Comparison of ENCODE assay signal across 17 cellular contexts in the genomic region with DNA sequence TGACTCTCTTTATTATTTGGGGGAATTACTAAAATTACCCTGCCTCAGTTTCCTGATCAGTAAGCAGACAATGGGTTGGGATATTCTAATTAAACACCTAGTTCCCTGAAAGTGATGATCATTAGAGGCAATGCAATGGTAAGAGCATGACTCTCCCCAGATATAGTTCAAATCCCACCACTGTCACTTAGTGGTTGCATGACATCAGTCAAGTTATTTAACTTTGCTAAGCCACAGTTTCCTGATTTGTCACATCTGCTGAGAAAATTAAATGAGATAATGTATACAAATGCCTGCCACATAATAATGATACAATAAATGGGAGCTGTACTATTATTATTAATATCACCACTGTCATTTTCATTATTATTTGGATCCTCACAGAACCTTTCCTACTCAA. TPM values are rescaled to one million over a fixed set of nuclear protein-coding genes. Genes with fewer than 3 reads are reported as not detected.
DNase-seq lines count a peak whose midpoint lies in the region; ATAC-seq lines count a peak whose summit lies in the region.
"Had no signal": no experiment of that assay in that cellular context is flagged by ENCODE, and none has a peak within 500 bp of the region (broad histone marks: within the 10 kb centered on the region; RNA-seq: fewer than 3 reads in every experiment).

No MANE protein-coding gene starts in this region.

- H3K4me1 Mint-ChIP-seq in activated naive CD4-positive, alpha-beta T cell treated with anti-CD3 and anti-CD28 coated beads for 36 hours (ENCODE audit: low read depth), result peaks cover 16% of the 10 kb centered on the region
- H3K4me1 Mint-ChIP-seq in activated naive CD4-positive, alpha-beta T cell treated with anti-CD3 and anti-CD28 coated beads, Interleukin-2, amount 10 ng/mL, durations not matched to agents 7 days and 5 days, result no peaks in the 10 kb centered on the region
- H3K4me1 Mint-ChIP-seq in T-helper 17 cell (no peaks in the 10 kb centered on the region), immature natural killer cell (peaks cover 10 to 92% of the 10 kb centered on the region in 2 donors)
- H3K4me1 Mint-ChIP-seq: WTC11 had no signal

- no peaks in the 10 kb centered on the region for H3K36me3 Mint-ChIP-seq in activated naive CD4-positive, alpha-beta T cell treated with anti-CD3 and anti-CD28 coated beads for 36 hours (ENCODE audit: low read depth)
- no peaks in the 10 kb centered on the region for H3K36me3 Mint-ChIP-seq in activated naive CD4-positive, alpha-beta T cell treated with anti-CD3 and anti-CD28 coated beads, Interleukin-2, amount 10 ng/mL, durations not matched to agents 7 days and 5 days
- H3K36me3 Mint-ChIP-seq in T-helper 17 cell (ENCODE audit: low read depth) (no peaks in the 10 kb centered on the region), immature natural killer cell (peaks cover 11 to 40% (median 24%) of the 10 kb centered on the region in 3 donors)
- H3K36me3 Mint-ChIP-seq: activated naive CD8-positive, alpha-beta T cell; naive thymus-derived CD8-positive, alpha-beta T cell; WTC11 had no signal

- ATAC-seq in T-helper 17 cell (peak; percentile 32), left ventricle myocardium superior (no peak)
- ATAC-seq: naive thymus-derived CD8-positive, alpha-beta T cell; WTC11 had no signal

- intact Hi-C loops in activated naive CD4-positive, alpha-beta T cell treated with anti-CD3 and anti-CD28 coated beads for 36 hours (cut with micrococcal nuclease), result no loop called here
- intact Hi-C loops in left ventricle myocardium superior (cut with micrococcal nuclease), result no loop called here

- peak overlapping the region; percentile 18 for H3K27ac Mint-ChIP-seq in activated naive CD4-positive, alpha-beta T cell treated with anti-CD3 and anti-CD28 coated beads for 36 hours
- no peak overlapping the region for H3K27ac Mint-ChIP-seq in activated naive CD4-positive, alpha-beta T cell treated with anti-CD3 and anti-CD28 coated beads, Interleukin-2, amount 10 ng/mL, durations not matched to agents 7 days and 5 days
- H3K27ac Mint-ChIP-seq in T-helper 17 cell, result peak overlapping the region; percentile 14
- peak overlapping the region in 5 of 6 donors; percentile 86 to 97 (median 86) for H3K27ac Mint-ChIP-seq in immature natural killer cell
- H3K27ac Mint-ChIP-seq: activated naive CD8-positive, alpha-beta T cell; dendritic cell treated with granulocyte-macrophage colony-stimulating factor and Interleukin-4, amounts not matched to agents 40 ng/mL and 50 ng/mL, for 4 days; progenitor cell of endocrine pancreas; WTC11 had no signal

- DNase-seq in activated naive CD4-positive, alpha-beta T cell treated with anti-CD3 and anti-CD28 coated beads for 36 hours, result no peak
- DNase-seq in activated naive CD4-positive, alpha-beta T cell treated with anti-CD3 and anti-CD28 coated beads, Interleukin-2, amount 10 ng/mL, durations not matched to agents 7 days and 5 days, result no peak
- no peak for DNase-seq in T-helper 17 cell
- peak in 2 of 3 donors; percentile 47 to 60 for DNase-seq in immature natural killer cell
- DNase-seq in stimulated activated CD4-positive, alpha-beta T cell treated with anti-CD3 and anti-CD28 coated beads, Interleukin-4, amount 100 ng/mL, for 24 hours, result no peak
- DNase-seq in DMS114 treated with DMSO at 0.1 percent for 48 hours (lab: John Stamatoyannopoulos, UW; ENCODE audit: unreplicated experiment), result no peak
- DNase-seq in mucosa of gallbladder (ENCODE audit: low spot score), result no peak
- DNase-seq in left ventricle myocardium superior, result no peak
- DNase-seq: brain microvascular endothelial cell; GM23248; naive thymus-derived CD8-positive, alpha-beta T cell; stimulated activated CD4-positive, alpha-beta T cell treated with anti-CD3 and anti-CD28 coated beads, Interleukin-12 subunit alpha, Interleukin-12 subunit beta, amount 100 ng/mL, for 4 hours had no signal

- no peaks in the 10 kb centered on the region for H3K9me3 Mint-ChIP-seq in activated naive CD4-positive, alpha-beta T cell treated with anti-CD3 and anti-CD28 coated beads for 36 hours
- no peaks in the 10 kb centered on the region for H3K9me3 Mint-ChIP-seq in activated naive CD4-positive, alpha-beta T cell treated with anti-CD3 and anti-CD28 coated beads, Interleukin-2, amount 10 ng/mL, durations not matched to agents 7 days and 5 days
- H3K9me3 Mint-ChIP-seq in immature natural killer cell, result no peaks in the 10 kb centered on the region
- H3K9me3 Mint-ChIP-seq: dendritic cell treated with granulocyte-macrophage colony-stimulating factor and Interleukin-4, amounts not matched to agents 40 ng/mL and 50 ng/mL, for 4 days; naive thymus-derived CD8-positive, alpha-beta T cell; stimulated activated naive CD8-positive, alpha-beta T cell treated with anti-CD3 and anti-CD28 coated beads, Interleukin-15, Interleukin-2, amounts not matched to agents 100 ng/mL and 50 ng/mL, for 24 hours; WTC11 had no signal

- CTCF ChIA-PET in activated naive CD4-positive, alpha-beta T cell treated with anti-CD3 and anti-CD28 coated beads for 36 hours (lab: Charles Lee), result no interaction called here
- CTCF ChIA-PET in activated naive CD4-positive, alpha-beta T cell treated with anti-CD3 and anti-CD28 coated beads, Interleukin-2, amount 10 ng/mL, durations not matched to agents 7 days and 5 days (lab: Charles Lee), result no interaction called here

- H3K4me3 Mint-ChIP-seq in activated naive CD4-positive, alpha-beta T cell treated with anti-CD3 and anti-CD28 coated beads for 36 hours, result no peak overlapping the region
- H3K4me3 Mint-ChIP-seq in activated naive CD4-positive, alpha-beta T cell treated with anti-CD3 and anti-CD28 coated beads, Interleukin-2, amount 10 ng/mL, durations not matched to agents 7 days and 5 days, result no peak overlapping the region
- H3K4me3 Mint-ChIP-seq in T-helper 17 cell, result no peak overlapping the region
- peak overlapping the region; percentile 41 to 81 (median 52) for H3K4me3 Mint-ChIP-seq in immature natural killer cell
- H3K4me3 Mint-ChIP-seq: activated naive CD8-positive, alpha-beta T cell; dendritic cell treated with granulocyte-macrophage colony-stimulating factor and Interleukin-4, amounts not matched to agents 40 ng/mL and 50 ng/mL, for 4 days; stimulated activated naive CD8-positive, alpha-beta T cell treated with anti-CD3 and anti-CD28 coated beads, Interleukin-15, Interleukin-2, amounts not matched to agents 100 ng/mL and 50 ng/mL, for 24 hours; WTC11 had no signal

- H3K9me3 ChIP-seq in T-helper 17 cell (ENCODE audit: control insufficient read depth, low read length, poor library complexity, severe bottlenecking), result no peaks in the 10 kb centered on the region

- peaks cover 2% of the 10 kb centered on the region for H3K27me3 Mint-ChIP-seq in activated naive CD4-positive, alpha-beta T cell treated with anti-CD3 and anti-CD28 coated beads for 36 hours (ENCODE audit: low read depth)
- no peaks in the 10 kb centered on the region for H3K27me3 Mint-ChIP-seq in activated naive CD4-positive, alpha-beta T cell treated with anti-CD3 and anti-CD28 coated beads, Interleukin-2, amount 10 ng/mL, durations not matched to agents 7 days and 5 days
- H3K27me3 Mint-ChIP-seq in T-helper 17 cell (peaks cover 17% of the 10 kb centered on the region), immature natural killer cell (ENCODE audit: low read depth in 3 of 3) (peaks cover 2 to 15% (median 15%) of the 10 kb centered on the region in 3 donors)
- H3K27me3 Mint-ChIP-seq: activated naive CD8-positive, alpha-beta T cell; dendritic cell treated with granulocyte-macrophage colony-stimulating factor and Interleukin-4, amounts not matched to agents 40 ng/mL and 50 ng/mL, for 4 days; naive thymus-derived CD8-positive, alpha-beta T cell; stimulated activated naive CD8-positive, alpha-beta T cell treated with anti-CD3 and anti-CD28 coated beads, Interleukin-15, Interleukin-2, amounts not matched to agents 100 ng/mL and 50 ng/mL, for 24 hours had no signal

RNA-seq across cellular contexts. Expression of gene ZEB2, which starts 29.9 kb away (rescaled TPM):
- 1 to 10 TPM; 4.3 to 4.9 TPM for total RNA-seq in activated naive CD4-positive, alpha-beta T cell treated with anti-CD3 and anti-CD28 coated beads for 36 hours
- total RNA-seq in T-helper 17 cell, result 10 to 100 TPM; 49.5 to 61.1 TPM
- 100 to 1,000 TPM in 1 of 3 donors, 10 to 100 TPM in 2; 56.5 to 115 (median 62.3) TPM for polyA plus RNA-seq in immature natural killer cell
- 91.0 TPM for total RNA-seq in mucosa of gallbladder
- 83.2 TPM for total RNA-seq in left ventricle myocardium superior

Comparison
In these comparisons a context has a peak if more than half of its experiments do, and no peak if none do; other contexts are left out.
1. DNase-seq: peak in immature natural killer cell (2 of 3); none in activated naive CD4-positive, alpha-beta T cell treated with anti-CD3 and anti-CD28 coated beads for 36 hours (single experiment), activated naive CD4-positive, alpha-beta T cell treated with anti-CD3 and anti-CD28 coated beads, Interleukin-2, amount 10 ng/mL, durations not matched to agents 7 days and 5 days (single experiment), T-helper 17 cell (0 of 3), stimulated activated CD4-positive, alpha-beta T cell treated with anti-CD3 and anti-CD28 coated beads, Interleukin-4, amount 100 ng/mL, for 24 hours (single experiment), DMS114 treated with DMSO at 0.1 percent for 48 hours (single experiment), mucosa of gallbladder (single experiment) and left ventricle myocardium superior (single experiment).
2. H3K4me3 Mint-ChIP-seq: peak in immature natural killer cell (5 of 5); none in activated naive CD4-positive, alpha-beta T cell treated with anti-CD3 and anti-CD28 coated beads for 36 hours (single experiment), activated naive CD4-positive, alpha-beta T cell treated with anti-CD3 and anti-CD28 coated beads, Interleukin-2, amount 10 ng/mL, durations not matched to agents 7 days and 5 days (single experiment) and T-helper 17 cell (single experiment).
3. RNA of gene ZEB2, which starts 29.9 kb away (total RNA-seq): 91.0 TPM in mucosa of gallbladder (single experiment), 83.2 TPM in left ventricle myocardium superior (single experiment) and 49.5 to 61.1 TPM in T-helper 17 cell; 4.3 to 4.9 TPM in activated naive CD4-positive, alpha-beta T cell treated with anti-CD3 and anti-CD28 coated beads for 36 hours; every median in the first group is over 4 times any median in the second.